In the genomic region with DNA sequence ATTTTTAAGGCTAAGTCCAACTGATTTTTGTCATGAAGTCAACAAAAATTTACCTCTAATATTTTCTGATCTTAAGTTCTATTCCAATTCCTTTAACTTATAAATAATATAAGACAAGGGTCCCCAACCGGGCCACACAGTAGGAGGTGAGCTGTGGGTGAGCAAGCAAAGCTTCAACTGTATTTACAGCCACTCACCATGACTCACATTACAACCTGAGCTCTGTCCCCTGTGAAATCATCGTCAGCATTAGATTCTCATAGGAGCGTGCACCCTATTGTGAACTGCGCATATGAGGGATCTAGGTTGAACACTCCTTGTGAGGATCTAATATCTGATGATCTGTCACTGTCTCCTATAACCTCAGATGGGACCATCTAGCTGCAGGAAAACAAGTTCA, we compare ENCODE assay signal across 26 cellular contexts.
"Had no signal": no experiment of that assay in that cellular context is flagged by ENCODE, and none has a peak within 500 bp of the region (broad histone marks: within the 10 kb centered on the region; RNA-seq: fewer than 3 reads in every experiment).

No MANE protein-coding gene starts in this region.

- FAIRE-seq: endothelial cell of umbilical vein, frontal cortex, keratinocyte had no signal

- H3K4me1 ChIP-seq: esophagus squamous epithelium, neural progenitor cell, prostate gland, right atrium auricular region, testis, tibial artery had no signal

- H3K4me3 Mint-ChIP-seq: naive thymus-derived CD4-positive, alpha-beta T cell; nephron; neural progenitor cell; stimulated activated effector memory CD8-positive, alpha-beta T cell treated with anti-CD3 and anti-CD28 coated beads, Interleukin-12 subunit alpha, Interleukin-12 subunit beta, amount 100 ng/mL, for 72 hours; type B pancreatic cell had no signal

- H3K4me3 ChIP-seq: coronary artery, esophagus squamous epithelium, neural progenitor cell, prostate gland, right atrium auricular region, smooth muscle cell, testis, tibial artery had no signal

- H3K27me3 Mint-ChIP-seq: naive thymus-derived CD4-positive, alpha-beta T cell; type B pancreatic cell had no signal

- H3K27ac ChIP-seq: coronary artery, esophagus squamous epithelium, neural progenitor cell, prostate gland, right atrium auricular region, testis, tibial artery had no signal

- DNase-seq: dermis blood vessel endothelial cell; effector memory CD4-positive, alpha-beta T cell; erythroblast; esophagus squamous epithelium; mesenchymal stem cell; midbrain; naive thymus-derived CD4-positive, alpha-beta T cell; stimulated activated CD4-positive, alpha-beta T cell treated with anti-CD3 and anti-CD28 coated beads, Interleukin-2, amount 100 ng/mL, for 24 hours; stimulated activated CD4-positive, alpha-beta T cell treated with anti-CD3 and anti-CD28 coated beads, Interleukin-4, amount 100 ng/mL, for 24 hours; stimulated activated naive CD8-positive, alpha-beta T cell treated with anti-CD3 and anti-CD28 coated beads, Interleukin-15, Interleukin-2, amounts not matched to agents 100 U/mL and 50 U/mL, for 24 hours; substantia nigra; testis; tibial artery had no signal

- H3K4me2 ChIP-seq: neural progenitor cell, smooth muscle cell had no signal

- H3K27ac Mint-ChIP-seq: naive thymus-derived CD4-positive, alpha-beta T cell; nephron; neural progenitor cell; stimulated activated effector memory CD8-positive, alpha-beta T cell treated with anti-CD3 and anti-CD28 coated beads, Interleukin-12 subunit alpha, Interleukin-12 subunit beta, amount 100 ng/mL, for 72 hours; type B pancreatic cell had no signal

- ATAC-seq: left lobe of liver; naive thymus-derived CD4-positive, alpha-beta T cell; sciatic nerve; stimulated activated effector memory CD8-positive, alpha-beta T cell treated with anti-CD3 and anti-CD28 coated beads, Interleukin-12 subunit alpha, Interleukin-12 subunit beta, amount 100 ng/mL, for 72 hours; stimulated activated naive CD8-positive, alpha-beta T cell treated with anti-CD3 and anti-CD28 coated beads, Interleukin-15, Interleukin-2, amounts not matched to agents 100 U/mL and 50 U/mL, for 24 hours had no signal

- H3K27me3 ChIP-seq: esophagus squamous epithelium, neural progenitor cell, right atrium auricular region, testis, tibial artery had no signal

- H3K36me3 Mint-ChIP-seq: naive thymus-derived CD4-positive, alpha-beta T cell; stimulated activated effector memory CD8-positive, alpha-beta T cell treated with anti-CD3 and anti-CD28 coated beads, Interleukin-12 subunit alpha, Interleukin-12 subunit beta, amount 100 ng/mL, for 72 hours; type B pancreatic cell had no signal

- H3K36me3 ChIP-seq: esophagus squamous epithelium, neural progenitor cell, prostate gland, right atrium auricular region, tibial artery had no signal

- H2AFZ ChIP-seq: neural progenitor cell had no signal

- H3K4me1 Mint-ChIP-seq: naive thymus-derived CD4-positive, alpha-beta T cell; neural progenitor cell; stimulated activated effector memory CD8-positive, alpha-beta T cell treated with anti-CD3 and anti-CD28 coated beads, Interleukin-12 subunit alpha, Interleukin-12 subunit beta, amount 100 ng/mL, for 72 hours had no signal

- H3K9me3 Mint-ChIP-seq: type B pancreatic cell had no signal

- H3K9me3 ChIP-seq: esophagus squamous epithelium, prostate gland, right atrium auricular region, testis, tibial artery had no signal
